Comparison of ENCODE assay signal across 19 cellular contexts in the genomic region with DNA sequence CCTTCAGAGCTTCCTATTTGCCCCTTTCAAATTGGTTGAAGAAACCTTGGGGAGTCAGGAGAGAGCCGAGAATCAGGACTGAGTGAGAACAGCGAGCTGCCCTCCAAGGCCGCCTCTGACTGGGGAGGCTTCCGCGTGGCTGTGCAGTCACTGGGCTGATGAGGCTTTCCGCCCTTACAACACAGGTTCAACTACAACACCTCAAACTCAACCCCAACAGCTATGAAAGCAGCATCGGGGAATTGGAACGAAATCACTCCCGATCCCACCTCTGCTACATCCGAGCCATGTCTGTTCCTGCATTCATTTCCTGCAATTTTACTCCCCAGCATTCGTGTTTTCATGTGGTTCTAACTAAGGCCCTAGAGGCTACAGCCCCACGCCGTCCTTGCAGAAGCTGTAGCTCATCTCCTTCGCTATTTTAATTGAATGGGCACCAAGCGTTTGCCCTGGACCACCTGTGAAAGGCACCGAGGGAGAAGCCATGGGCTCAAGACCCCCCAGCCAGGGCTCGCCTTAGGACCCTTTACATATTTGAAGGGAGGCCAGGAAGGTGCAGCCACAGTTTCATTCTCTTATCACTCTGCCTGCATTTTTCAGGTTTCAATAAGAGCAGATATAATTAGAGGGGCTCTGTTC. TPM values are rescaled to one million over a fixed set of nuclear protein-coding genes. Genes with fewer than 3 reads are reported as not detected.
DNase-seq lines count a peak whose midpoint lies in the region; TF ChIP-seq lines count a peak whose summit lies in the region.
"Had no signal": no experiment of that assay in that cellular context is flagged by ENCODE, and none has a peak within 500 bp of the region (broad histone marks: within the 10 kb centered on the region; RNA-seq: fewer than 3 reads in every experiment).

No MANE protein-coding gene starts in this region.

- H3K27ac ChIP-seq in KOPT-K1 (ENCODE audit: low read depth, low read length, poor library complexity, severe bottlenecking), result peak overlapping the region; percentile 58
- H3K27ac ChIP-seq: PC-9, testis had no signal

- H3K36me3 ChIP-seq in KOPT-K1 (ENCODE audit: insufficient read depth, low read length), result no peaks in the 10 kb centered on the region

- no peaks in the 10 kb centered on the region for H3K9me3 Mint-ChIP-seq in T-helper 1 cell treated with Interleukin-12 subunit alpha and Interleukin-12 subunit beta and Interleukin-4 antibody, amounts not matched to agents 30 μg/mL and 1 μg/mL, for 36 hours
- H3K9me3 Mint-ChIP-seq in brain, result peaks cover 0 to 5% (median 0%) of the 10 kb centered on the region in 5 experiments
- H3K9me3 Mint-ChIP-seq: nephron progenitor cell had no signal

- no peaks in the 10 kb centered on the region for H3K27me3 Mint-ChIP-seq in T-helper 1 cell treated with Interleukin-12 subunit alpha and Interleukin-12 subunit beta and Interleukin-4 antibody, amounts not matched to agents 30 μg/mL and 1 μg/mL, for 36 hours (ENCODE audit: low read depth)
- H3K27me3 Mint-ChIP-seq in brain, result no peaks in the 10 kb centered on the region

- H3K4me3 ChIP-seq in foreskin fibroblast (ENCODE audit: low read depth in 1 of 2, low read length in 2 of 2), result no peak overlapping the region
- H3K4me3 ChIP-seq: lung, PC-9, testis had no signal

- H3K9me3 ChIP-seq in KOPT-K1 (ENCODE audit: insufficient read depth, low read length, poor library complexity, severe bottlenecking), result no peaks in the 10 kb centered on the region
- H3K9me3 ChIP-seq: testis had no signal

- TF ChIP-seq CTCF in brain (conservative IDR thresholded peaks at IDR 0.05), result no peak
- no peak for TF ChIP-seq CTCF in foreskin fibroblast (IDR thresholded peaks at IDR 0.05; ENCODE audit: low read depth, low read length)

- DNase-seq in T-helper 1 cell (no peak), posterior vena cava (ENCODE audit: low spot score) (peak; percentile 73), GF-D8 (lab: John Stamatoyannopoulos, UW) (no peak), foreskin fibroblast (no peak), COLO829 (ENCODE audit: low spot score) (no peak)
- DNase-seq: 8988T, NCI-H1694 treated with DMSO at 0.1 percent for 48 hours, nephron progenitor cell, PC-9, testis had no signal

- peaks cover 14% of the 10 kb centered on the region for H3K36me3 Mint-ChIP-seq in T-helper 1 cell treated with Interleukin-12 subunit alpha and Interleukin-12 subunit beta and Interleukin-4 antibody, amounts not matched to agents 30 μg/mL and 1 μg/mL, for 36 hours (ENCODE audit: low read depth)
- H3K36me3 Mint-ChIP-seq in brain, result no peaks in the 10 kb centered on the region

- intact Hi-C loops in posterior vena cava (cut with DNase I), result no loop called here

- H3K4me1 Mint-ChIP-seq in T-helper 1 cell treated with Interleukin-12 subunit alpha and Interleukin-12 subunit beta and Interleukin-4 antibody, amounts not matched to agents 30 μg/mL and 1 μg/mL, for 36 hours (ENCODE audit: low read depth), result peaks cover 47% of the 10 kb centered on the region
- peaks cover 21% of the 10 kb centered on the region for H3K4me1 Mint-ChIP-seq in brain

- H3K27ac Mint-ChIP-seq in T-helper 1 cell treated with Interleukin-12 subunit alpha and Interleukin-12 subunit beta and Interleukin-4 antibody, amounts not matched to agents 30 μg/mL and 1 μg/mL, for 36 hours, result peak overlapping the region; percentile 38
- peak overlapping the region in 3 of 5 experiments; percentile 46 to 79 (median 57) for H3K27ac Mint-ChIP-seq in brain

- H3K4me3 Mint-ChIP-seq in T-helper 1 cell treated with Interleukin-12 subunit alpha and Interleukin-12 subunit beta and Interleukin-4 antibody, amounts not matched to agents 30 μg/mL and 1 μg/mL, for 36 hours, result peak overlapping the region; percentile 44
- H3K4me3 Mint-ChIP-seq in brain, result no peak overlapping the region
- H3K4me3 Mint-ChIP-seq: nephron progenitor cell had no signal

RNA-seq across cellular contexts. Expression of a gene that starts 12.3 kb away (rescaled TPM):
- polyA plus RNA-seq in brain (ENCODE audit: insufficient read depth, low read depth, low replicate concordance), result 12.4 TPM
- 10 to 100 TPM; 28.8 to 30.1 TPM for total RNA-seq in posterior vena cava

RNA-seq across cellular contexts. Expression of a gene that starts 34.3 kb away (rescaled TPM):
- polyA plus RNA-seq in brain (ENCODE audit: insufficient read depth, low read depth, low replicate concordance), result 0.92 TPM
- not detected for total RNA-seq in posterior vena cava
- total RNA-seq: cerebellum, endothelial cell of umbilical vein, frontal cortex, G401, MCF 10A, PC-9 had no signal
- polyA plus RNA-seq: endothelial cell of umbilical vein had no signal
